15 cellular contexts compared by ENCODE assay signal in the genomic region with DNA sequence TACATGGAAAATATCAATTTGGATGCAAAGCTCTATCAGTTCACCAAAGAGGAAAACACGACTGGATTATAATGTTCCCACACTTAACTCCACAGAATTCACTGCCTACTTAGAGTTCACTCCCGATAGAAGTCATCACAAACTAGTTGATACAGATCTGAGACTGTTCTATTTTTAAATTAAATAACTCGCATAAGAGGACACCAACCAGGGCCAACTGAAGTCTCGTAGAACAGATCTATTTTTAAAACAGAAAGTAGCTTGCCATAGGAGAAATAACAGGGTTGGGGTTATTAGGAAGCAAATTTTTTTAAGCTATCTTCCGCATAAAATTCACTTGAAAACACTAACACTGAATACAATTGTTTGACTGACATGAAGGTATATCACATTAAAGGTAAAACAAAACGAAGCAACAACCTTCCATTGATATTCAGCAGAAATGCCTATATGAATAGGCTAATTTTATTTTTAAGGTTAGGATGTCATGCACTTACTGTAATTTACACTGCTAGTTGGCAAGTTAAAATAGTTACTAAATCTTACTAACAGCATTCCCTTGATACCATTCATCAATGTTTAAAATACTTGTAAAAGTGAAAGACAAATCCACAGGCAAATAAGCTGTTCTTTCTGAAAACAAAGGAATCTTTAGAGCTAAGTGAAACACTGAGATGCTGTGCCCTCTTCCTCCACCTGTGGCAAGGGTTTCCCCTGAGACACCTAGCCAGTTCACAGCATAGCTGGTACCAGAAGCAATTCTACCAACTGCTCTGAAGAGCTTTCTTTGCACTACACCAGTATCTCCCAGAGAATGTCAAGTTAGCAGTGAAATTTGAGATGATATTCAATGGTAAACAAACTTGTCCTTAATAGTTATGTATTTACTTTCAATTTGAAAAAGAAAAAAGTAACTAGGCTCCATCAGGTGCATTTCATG.
A peak's percentile ranks its signal among the peaks of the same experiment; 100 is the strongest.
DNase-seq lines count a peak whose midpoint lies in the region; ATAC-seq, FAIRE-seq and TF ChIP-seq lines count a peak whose summit lies in the region.
"Had no signal": no experiment of that assay in that cellular context is flagged by ENCODE, and none has a peak within 500 bp of the region (broad histone marks: within the 10 kb centered on the region; RNA-seq: fewer than 3 reads in every experiment).

No MANE protein-coding gene starts in this region.

- H3K4me1 ChIP-seq in keratinocyte (ENCODE audit: control insufficient read depth, extremely low read depth, insufficient read depth, low read length), result peaks cover 13% of the 10 kb centered on the region

- peak; percentile 48 for FAIRE-seq in keratinocyte (lab: Jason Lieb, UNC)
- FAIRE-seq: astrocyte had no signal

- H3K27ac Mint-ChIP-seq in natural killer cell treated with Interleukin-12 subunit alpha and Interleukin-12 subunit beta and Interleukin-15 and Interleukin-18, amount 100 ng/mL, for 72 hours, result peak overlapping the region in 1 of 2 donors; percentile 44
- H3K27ac Mint-ChIP-seq in natural killer cell, result no peak overlapping the region
- H3K27ac Mint-ChIP-seq in activated CD4-positive, alpha-beta memory T cell treated with anti-CD3 and anti-CD28 coated beads for 36 hours, result no peak overlapping the region
- peak overlapping the region; percentile 15 for H3K27ac Mint-ChIP-seq in type B pancreatic cell

- H4K20me1 ChIP-seq in keratinocyte (ENCODE audit: control insufficient read depth, extremely low read depth, insufficient read depth, low read length), result no peaks in the 10 kb centered on the region

- no peaks in the 10 kb centered on the region for H3K79me2 ChIP-seq in keratinocyte (ENCODE audit: control insufficient read depth, insufficient read depth, low read length)

- no peak overlapping the region for H3K4me3 ChIP-seq in keratinocyte (ENCODE audit: control insufficient read depth in 2 of 3, extremely low read depth in 1 of 3, insufficient read depth in 2 of 3, low read depth in 1 of 3, low read length in 3 of 3)
- H3K4me3 ChIP-seq: prostate gland, SK-N-MC had no signal

- H3K9me3 ChIP-seq in keratinocyte (ENCODE audit: control insufficient read depth, low read depth, low read length), result no peaks in the 10 kb centered on the region
- H3K9me3 ChIP-seq: prostate gland had no signal

- dilution Hi-C loops in keratinocyte (cut with MboI; ENCODE audit: extremely low pct_ligation_motif_present, low sequenced_read_pairs), result no loop called here

- in situ Hi-C loops in KBM-7 (cut with MboI; ENCODE audit: low pct_unique_long_range_greater_than_20kb, low sequenced_read_pairs), result no loop called here

- POLR2A ChIA-PET in activated CD4-positive, alpha-beta memory T cell treated with anti-CD3 and anti-CD28 coated beads for 36 hours (lab: Charles Lee), result no interaction called here

- peak overlapping the region; percentile 27 for H2AFZ ChIP-seq in keratinocyte (ENCODE audit: control insufficient read depth, low read length)

- CTCF ChIA-PET in activated CD4-positive, alpha-beta memory T cell treated with anti-CD3 and anti-CD28 coated beads for 36 hours (lab: Charles Lee), result interaction anchor here (1.1 kb wide), 1 partner anchor 13 kb away, joined by 3 read pairs; no protein-coding TSS in a partner anchor

- no peak for ATAC-seq in natural killer cell treated with Interleukin-12 subunit alpha and Interleukin-12 subunit beta and Interleukin-15 and Interleukin-18, amount 100 ng/mL, for 72 hours
- ATAC-seq in natural killer cell, result no peak
- no peak for ATAC-seq in GM19328 (IDR thresholded peaks at IDR 0.05; ENCODE audit: unreplicated experiment)
- ATAC-seq: HCT116 had no signal

- H3K9me1 ChIP-seq in keratinocyte (ENCODE audit: control insufficient read depth, extremely low read depth, insufficient read depth, low read length), result no peaks in the 10 kb centered on the region

- H3K27me3 ChIP-seq in keratinocyte (ENCODE audit: control insufficient read depth, extremely low read depth, insufficient read depth, low read length), result no peaks in the 10 kb centered on the region

- H3K27ac ChIP-seq in keratinocyte (ENCODE audit: control insufficient read depth, insufficient read depth, low read length), result no peak overlapping the region
- H3K27ac ChIP-seq: HL-60, SK-N-MC had no signal

- H3K4me1 Mint-ChIP-seq in natural killer cell treated with Interleukin-12 subunit alpha and Interleukin-12 subunit beta and Interleukin-15 and Interleukin-18, amount 100 ng/mL, for 72 hours (ENCODE audit: low read depth in 2 of 2), result peaks cover 10 to 26% of the 10 kb centered on the region in 2 donors
- H3K4me1 Mint-ChIP-seq in natural killer cell (peaks cover 10 to 26% of the 10 kb centered on the region in 2 donors), type B pancreatic cell (ENCODE audit: unreplicated experiment) (peaks cover 29% of the 10 kb centered on the region)
- peaks cover 38% of the 10 kb centered on the region for H3K4me1 Mint-ChIP-seq in activated CD4-positive, alpha-beta memory T cell treated with anti-CD3 and anti-CD28 coated beads for 36 hours (ENCODE audit: low read depth)

- H3K4me2 ChIP-seq in keratinocyte (ENCODE audit: control insufficient read depth, extremely low read depth, insufficient read depth, low read depth, low read length), result peak overlapping the region; percentile 58

- peak overlapping the region; percentile 28 for H3K4me3 Mint-ChIP-seq in natural killer cell treated with Interleukin-12 subunit alpha and Interleukin-12 subunit beta and Interleukin-15 and Interleukin-18, amount 100 ng/mL, for 72 hours
- no peak overlapping the region for H3K4me3 Mint-ChIP-seq in natural killer cell
- H3K4me3 Mint-ChIP-seq in activated CD4-positive, alpha-beta memory T cell treated with anti-CD3 and anti-CD28 coated beads for 36 hours, result peak overlapping the region; percentile 27
- no peak overlapping the region for H3K4me3 Mint-ChIP-seq in type B pancreatic cell

- H3K36me3 ChIP-seq in keratinocyte (ENCODE audit: control insufficient read depth in 2 of 2, extremely low read depth in 1 of 2, insufficient read depth in 2 of 2, low read length in 2 of 2), result no peaks in the 10 kb centered on the region
- H3K36me3 ChIP-seq: prostate gland had no signal

- DNase-seq in natural killer cell treated with Interleukin-12 subunit alpha and Interleukin-12 subunit beta and Interleukin-15 and Interleukin-18, amount 100 ng/mL, for 72 hours (ENCODE audit: low spot score), result no peak
- no peak for DNase-seq in natural killer cell
- DNase-seq in activated CD4-positive, alpha-beta memory T cell treated with anti-CD3 and anti-CD28 coated beads for 36 hours, result no peak
- no peak for DNase-seq in keratinocyte (ENCODE audit: low read depth, low spot score)
- DNase-seq in type B pancreatic cell (ENCODE audit: extremely low spot score, unreplicated experiment), result no peak
- no peak for DNase-seq in nucleus accumbens (lab: John Stamatoyannopoulos, UW)
- no peak for DNase-seq in KBM-7
- DNase-seq: NCI-H187 treated with DMSO at 0.1 percent for 48 hours; stimulated activated CD4-positive, alpha-beta T cell treated with anti-CD3 and anti-CD28 coated beads, Interleukin-2, amount 100 ng/mL, for 24 hours had no signal

- H3K36me3 Mint-ChIP-seq in natural killer cell treated with Interleukin-12 subunit alpha and Interleukin-12 subunit beta and Interleukin-15 and Interleukin-18, amount 100 ng/mL, for 72 hours, result no peaks in the 10 kb centered on the region
- H3K36me3 Mint-ChIP-seq in natural killer cell (no peaks in the 10 kb centered on the region), type B pancreatic cell (no peaks in the 10 kb centered on the region)
- H3K36me3 Mint-ChIP-seq in activated CD4-positive, alpha-beta memory T cell treated with anti-CD3 and anti-CD28 coated beads for 36 hours, result peaks cover 10% of the 10 kb centered on the region

- intact Hi-C loops in natural killer cell (cut with micrococcal nuclease), result no loop called here
- intact Hi-C loops in activated CD4-positive, alpha-beta memory T cell treated with anti-CD3 and anti-CD28 coated beads for 36 hours (cut with micrococcal nuclease), result no loop called here

- peaks cover 8 to 9% of the 10 kb centered on the region in 2 donors for H3K27me3 Mint-ChIP-seq in natural killer cell treated with Interleukin-12 subunit alpha and Interleukin-12 subunit beta and Interleukin-15 and Interleukin-18, amount 100 ng/mL, for 72 hours
- H3K27me3 Mint-ChIP-seq in natural killer cell (ENCODE audit: low read depth in 2 of 2) (peaks cover 12 to 17% of the 10 kb centered on the region in 2 donors), type B pancreatic cell (no peaks in the 10 kb centered on the region)
- no peaks in the 10 kb centered on the region for H3K27me3 Mint-ChIP-seq in activated CD4-positive, alpha-beta memory T cell treated with anti-CD3 and anti-CD28 coated beads for 36 hours

- TF ChIP-seq CTCF in natural killer cell (IDR thresholded peaks at IDR 0.05) (no peak), keratinocyte (optimal IDR thresholded peaks at IDR 0.05 in 1 of 3, IDR thresholded peaks at IDR 0.05 in 1 of 3, conservative IDR thresholded peaks at IDR 0.05 in 1 of 3; ENCODE audit: extremely low read depth in 1 of 3, insufficient read depth in 2 of 3, low read length in 3 of 3) (no peak), type B pancreatic cell (conservative IDR thresholded peaks at IDR 0.05) (no peak)

- H3K9ac ChIP-seq in keratinocyte (ENCODE audit: control insufficient read depth, extremely low read depth, insufficient read depth, low read length), result no peak overlapping the region

- peaks cover 7% of the 10 kb centered on the region for H3K9me3 Mint-ChIP-seq in natural killer cell treated with Interleukin-12 subunit alpha and Interleukin-12 subunit beta and Interleukin-15 and Interleukin-18, amount 100 ng/mL, for 72 hours
- H3K9me3 Mint-ChIP-seq in natural killer cell (peaks cover 0 to 2% of the 10 kb centered on the region in 2 donors), type B pancreatic cell (no peaks in the 10 kb centered on the region)
- H3K9me3 Mint-ChIP-seq in activated CD4-positive, alpha-beta memory T cell treated with anti-CD3 and anti-CD28 coated beads for 36 hours, result peaks cover 12% of the 10 kb centered on the region

Comparison
In these comparisons a context has a peak if more than half of its experiments do, and no peak if none do; other contexts are left out.
1. H3K4me3 Mint-ChIP-seq: peak in natural killer cell treated with Interleukin-12 subunit alpha and Interleukin-12 subunit beta and Interleukin-15 and Interleukin-18, amount 100 ng/mL, for 72 hours (single experiment) and activated CD4-positive, alpha-beta memory T cell treated with anti-CD3 and anti-CD28 coated beads for 36 hours (single experiment); none in natural killer cell (single experiment) and type B pancreatic cell (single experiment).